Comparison of ENCODE assay signal across 29 cellular contexts in genomic region chr22:36755316-36755715, GRCh38. TPM values are rescaled to one million over a fixed set of nuclear protein-coding genes. Genes with fewer than 3 reads are reported as not detected.
"Had no signal": no experiment of that assay in that cellular context is flagged by ENCODE, and none has a peak within 500 bp of the region (broad histone marks: within the 10 kb centered on the region; RNA-seq: fewer than 3 reads in every experiment).

No MANE protein-coding gene starts in this region.

- H3K36me3 Mint-ChIP-seq: activated CD4-positive, alpha-beta memory T cell treated with anti-CD3 and anti-CD28 coated beads for 36 hours; activated naive CD4-positive, alpha-beta T cell treated with anti-CD3 and anti-CD28 coated beads, Interleukin-2, amount 10 ng/mL, durations not matched to agents 7 days and 5 days; activated naive CD8-positive, alpha-beta T cell treated with anti-CD3 and anti-CD28 coated beads, Interleukin-2, amount 10 ng/mL, durations not matched to agents 7 days and 5 days had no signal

- H3K9me3 ChIP-seq: adrenal gland, breast epithelium, MG63 had no signal

- DNase-seq: activated B cell treated with CpG ODN at 0.5 μM for 24 hours; activated CD4-positive, alpha-beta memory T cell treated with anti-CD3 and anti-CD28 coated beads for 36 hours; activated CD4-positive, alpha-beta T cell treated with anti-CD3 and anti-CD28 coated beads, Interleukin-2, amount 10 ng/mL, durations not matched to agents 7 days and 5 days; activated CD8-positive, alpha-beta memory T cell treated with anti-CD3 and anti-CD28 coated beads for 24 hours; activated gamma-delta T cell treated with Interleukin-2 at 50 U/mL for 16 hours; activated naive CD4-positive, alpha-beta T cell treated with anti-CD3 and anti-CD28 coated beads, Interleukin-2, amount 10 ng/mL, durations not matched to agents 7 days and 5 days; activated naive CD8-positive, alpha-beta T cell treated with anti-CD3 and anti-CD28 coated beads, Interleukin-2, amount 10 ng/mL, durations not matched to agents 7 days and 5 days; activated T-cell treated with anti-CD3 and anti-CD28 coated beads, Interleukin-2, amount 50 U/mL, for 48 hours; anterior cingulate cortex; central memory CD4-positive, alpha-beta T cell; KG1; MG63; MV-4-11; NCI-H1092 treated with DMSO at 0.1 percent for 48 hours; NCI-H1436; NCI-H1694 treated with DMSO at 0.1 percent for 48 hours; NCI-H2029 treated with DMSO at 0.1 percent for 48 hours; NCI-H345; NCI-H510A; NCI-H526 treated with DMSO at 0.1 percent for 48 hours; NCI-H82; SIG-M5; T-helper 17 cell; T-helper 9 cell had no signal

- H3K27ac Mint-ChIP-seq: activated B cell treated with CpG ODN at 0.5 μM for 24 hours; activated CD4-positive, alpha-beta memory T cell treated with anti-CD3 and anti-CD28 coated beads for 36 hours; activated CD4-positive, alpha-beta T cell treated with anti-CD3 and anti-CD28 coated beads, Interleukin-2, amount 10 ng/mL, durations not matched to agents 7 days and 5 days; activated naive CD4-positive, alpha-beta T cell treated with anti-CD3 and anti-CD28 coated beads, Interleukin-2, amount 10 ng/mL, durations not matched to agents 7 days and 5 days; activated naive CD8-positive, alpha-beta T cell treated with anti-CD3 and anti-CD28 coated beads, Interleukin-2, amount 10 ng/mL, durations not matched to agents 7 days and 5 days; activated T-helper 17 cell treated with anti-CD3 and anti-CD28 coated beads, Interleukin-2, amount 50 U/mL, for 72 hours; T-helper 17 cell had no signal

- H3K36me3 ChIP-seq: adrenal gland, breast epithelium, MG63 had no signal

- H3K4me3 ChIP-seq: adrenal gland, breast epithelium, MG63 had no signal

- H3K4me1 Mint-ChIP-seq: activated B cell treated with CpG ODN at 0.5 μM for 24 hours; activated naive CD4-positive, alpha-beta T cell treated with anti-CD3 and anti-CD28 coated beads, Interleukin-2, amount 10 ng/mL, durations not matched to agents 7 days and 5 days; activated naive CD8-positive, alpha-beta T cell treated with anti-CD3 and anti-CD28 coated beads, Interleukin-2, amount 10 ng/mL, durations not matched to agents 7 days and 5 days; activated T-helper 17 cell treated with anti-CD3 and anti-CD28 coated beads, Interleukin-2, amount 50 U/mL, for 72 hours had no signal

- H3K9me3 Mint-ChIP-seq: activated B cell treated with CpG ODN at 0.5 μM for 24 hours; activated CD4-positive, alpha-beta memory T cell treated with anti-CD3 and anti-CD28 coated beads for 36 hours; activated CD4-positive, alpha-beta T cell treated with anti-CD3 and anti-CD28 coated beads, Interleukin-2, amount 10 ng/mL, durations not matched to agents 7 days and 5 days; activated naive CD4-positive, alpha-beta T cell treated with anti-CD3 and anti-CD28 coated beads, Interleukin-2, amount 10 ng/mL, durations not matched to agents 7 days and 5 days; activated naive CD8-positive, alpha-beta T cell treated with anti-CD3 and anti-CD28 coated beads, Interleukin-2, amount 10 ng/mL, durations not matched to agents 7 days and 5 days; activated T-helper 17 cell treated with anti-CD3 and anti-CD28 coated beads, Interleukin-2, amount 50 U/mL, for 72 hours had no signal

- ATAC-seq: activated T-helper 17 cell treated with anti-CD3 and anti-CD28 coated beads, Interleukin-2, amount 50 U/mL, for 72 hours; T-helper 17 cell had no signal

- H3K27ac ChIP-seq: adrenal gland, breast epithelium had no signal

- H3K4me1 ChIP-seq: adrenal gland, breast epithelium had no signal

- H3K4me3 Mint-ChIP-seq: activated B cell treated with CpG ODN at 0.5 μM for 24 hours; activated CD4-positive, alpha-beta memory T cell treated with anti-CD3 and anti-CD28 coated beads for 36 hours; activated CD4-positive, alpha-beta T cell treated with anti-CD3 and anti-CD28 coated beads, Interleukin-2, amount 10 ng/mL, durations not matched to agents 7 days and 5 days; activated naive CD4-positive, alpha-beta T cell treated with anti-CD3 and anti-CD28 coated beads, Interleukin-2, amount 10 ng/mL, durations not matched to agents 7 days and 5 days; activated naive CD8-positive, alpha-beta T cell treated with anti-CD3 and anti-CD28 coated beads, Interleukin-2, amount 10 ng/mL, durations not matched to agents 7 days and 5 days; activated T-helper 17 cell treated with anti-CD3 and anti-CD28 coated beads, Interleukin-2, amount 50 U/mL, for 72 hours; T-helper 17 cell had no signal

RNA-seq across cellular contexts. Expression of gene CACNG2, which starts 51.8 kb away (rescaled TPM):
- total RNA-seq: activated B cell treated with CpG ODN at 0.5 μM for 24 hours; activated CD4-positive, alpha-beta memory T cell treated with anti-CD3 and anti-CD28 coated beads for 36 hours; activated CD4-positive, alpha-beta T cell treated with anti-CD3 and anti-CD28 coated beads, Interleukin-2, amount 10 ng/mL, durations not matched to agents 7 days and 5 days; activated naive CD8-positive, alpha-beta T cell treated with anti-CD3 and anti-CD28 coated beads, Interleukin-2, amount 10 ng/mL, durations not matched to agents 7 days and 5 days; activated T-helper 17 cell treated with anti-CD3 and anti-CD28 coated beads, Interleukin-2, amount 50 U/mL, for 72 hours; breast epithelium; OCI-LY7; RPMI7951; T-helper 17 cell had no signal
